21 cellular contexts compared by ENCODE assay signal in genomic region chr18:36613069-36613468, GRCh38.
"Had no signal": no experiment of that assay in that cellular context is flagged by ENCODE, and none has a peak within 500 bp of the region (broad histone marks: within the 10 kb centered on the region; RNA-seq: fewer than 3 reads in every experiment).

No MANE protein-coding gene starts in this region.

- ATAC-seq: foreskin keratinocyte; left colon; naive thymus-derived CD4-positive, alpha-beta T cell; psoas muscle; sciatic nerve; stimulated activated naive B cell treated with anti-CD40 and anti-IgM and Interleukin-4, amounts not matched to agents 10 μg/mL and 1 μg/mL and 100 μg/mL, for 72 hours had no signal

- H3K4me1 ChIP-seq: psoas muscle, spleen, stomach, transverse colon had no signal

- H3K27ac ChIP-seq: foreskin keratinocyte, neutrophil, psoas muscle, spleen, stomach, thoracic aorta, transverse colon had no signal

- H3K9me3 Mint-ChIP-seq: nephron progenitor cell; stimulated activated naive B cell treated with anti-CD40 and anti-IgM and Interleukin-4, amounts not matched to agents 10 μg/mL and 1 μg/mL and 100 μg/mL, for 72 hours had no signal

- H3K9me3 ChIP-seq: neutrophil, psoas muscle, spleen, stomach, thoracic aorta, transverse colon had no signal

- H3K4me1 Mint-ChIP-seq: naive thymus-derived CD4-positive, alpha-beta T cell; stimulated activated naive B cell treated with anti-CD40 and anti-IgM and Interleukin-4, amounts not matched to agents 10 μg/mL and 1 μg/mL and 100 μg/mL, for 72 hours had no signal

- H3K36me3 Mint-ChIP-seq: naive thymus-derived CD4-positive, alpha-beta T cell; stimulated activated naive B cell treated with anti-CD40 and anti-IgM and Interleukin-4, amounts not matched to agents 10 μg/mL and 1 μg/mL and 100 μg/mL, for 72 hours had no signal

- H3K36me3 ChIP-seq: neutrophil, spleen, transverse colon had no signal

- DNase-seq: dermis blood vessel endothelial cell; erythroblast; foreskin keratinocyte; hippocampal formation; left colon; mammary epithelial cell; naive thymus-derived CD4-positive, alpha-beta T cell; nephron progenitor cell; psoas muscle; retina; spleen; stimulated activated CD4-positive, alpha-beta T cell treated with anti-CD3 and anti-CD28 coated beads, Interleukin-15, amount 100 ng/mL, for 24 hours; stimulated activated CD4-positive, alpha-beta T cell treated with anti-CD3 and anti-CD28 coated beads, Interleukin-1b, Interleukin-23, amount 100 ng/mL, for 48 hours; stimulated activated CD4-positive, alpha-beta T cell treated with anti-CD3 and anti-CD28 coated beads, Interleukin-4, amount 100 ng/mL, for 24 hours; stimulated activated naive B cell treated with anti-CD40 and anti-IgM and Interleukin-4, amounts not matched to agents 10 μg/mL and 1 μg/mL and 100 μg/mL, for 72 hours; stomach; substantia nigra; transverse colon had no signal

- H3K27ac Mint-ChIP-seq: naive thymus-derived CD4-positive, alpha-beta T cell; nephron progenitor cell; stimulated activated naive B cell treated with anti-CD40 and anti-IgM and Interleukin-4, amounts not matched to agents 10 μg/mL and 1 μg/mL and 100 μg/mL, for 72 hours had no signal

- H3K27me3 ChIP-seq: foreskin keratinocyte, neutrophil, spleen, stomach, transverse colon had no signal

- H3K4me3 ChIP-seq: psoas muscle, spleen, stomach, thoracic aorta, transverse colon had no signal

- H3K27me3 Mint-ChIP-seq: naive thymus-derived CD4-positive, alpha-beta T cell; stimulated activated naive B cell treated with anti-CD40 and anti-IgM and Interleukin-4, amounts not matched to agents 10 μg/mL and 1 μg/mL and 100 μg/mL, for 72 hours had no signal

- H3K4me3 Mint-ChIP-seq: naive thymus-derived CD4-positive, alpha-beta T cell; nephron progenitor cell; stimulated activated naive B cell treated with anti-CD40 and anti-IgM and Interleukin-4, amounts not matched to agents 10 μg/mL and 1 μg/mL and 100 μg/mL, for 72 hours had no signal
